Comparison of ENCODE assay signal across 19 cellular contexts in genomic region chr3:123396171-123397049, GRCh38. TPM values are rescaled to one million over a fixed set of nuclear protein-coding genes. Genes with fewer than 3 reads are reported as not detected.
DNase-seq lines count a peak whose midpoint lies in the region; ATAC-seq and TF ChIP-seq lines count a peak whose summit lies in the region.
"Had no signal": no experiment of that assay in that cellular context is flagged by ENCODE, and none has a peak within 500 bp of the region (broad histone marks: within the 10 kb centered on the region; RNA-seq: fewer than 3 reads in every experiment).

No MANE protein-coding gene starts in this region.

- no peak overlapping the region for H3K18ac ChIP-seq in mesendoderm (ENCODE audit: low read length)

- no peak overlapping the region for H4K5ac ChIP-seq in mesendoderm (ENCODE audit: low read length)

- H3K9me3 Mint-ChIP-seq in type B pancreatic cell, result no peaks in the 10 kb centered on the region
- no peaks in the 10 kb centered on the region for H3K9me3 Mint-ChIP-seq in stimulated activated naive B cell treated with anti-CD40 and anti-IgM and Interleukin-4, amounts not matched to agents 10 μg/mL and 1 μg/mL and 100 μg/mL, for 72 hours
- H3K9me3 Mint-ChIP-seq: mesothelial cell of epicardium had no signal

- no peaks in the 10 kb centered on the region for H3K79me1 ChIP-seq in mesendoderm (ENCODE audit: low read length)

- no peak overlapping the region for H3K4ac ChIP-seq in mesendoderm (ENCODE audit: low read depth, low read length)

- H3K4me2 ChIP-seq in mesendoderm (ENCODE audit: low read length), result no peak overlapping the region
- H3K4me2 ChIP-seq: KMS-11, smooth muscle cell had no signal

- no peak for DNase-seq in RWPE2 (ENCODE audit: low spot score)
- DNase-seq in type B pancreatic cell (ENCODE audit: extremely low spot score, unreplicated experiment), result no peak
- no peak for DNase-seq in stimulated activated naive B cell treated with anti-CD40 and anti-IgM and Interleukin-4, amounts not matched to agents 10 μg/mL and 1 μg/mL and 100 μg/mL, for 72 hours
- DNase-seq in NCI-H1417 (lab: John Stamatoyannopoulos, UW), result no peak
- DNase-seq in mesendoderm, result no peak
- DNase-seq: activated CD8-positive, alpha-beta memory T cell treated with anti-CD3 and anti-CD28 coated beads, Interleukin-2, amount 50 U/mL, for 4 hours; activated naive CD4-positive, alpha-beta T cell; brain microvascular endothelial cell; NCI-H82; stimulated activated naive CD8-positive, alpha-beta T cell treated with anti-CD3 and anti-CD28 coated beads, Interleukin-15, Interleukin-2, amounts not matched to agents 100 U/mL and 50 U/mL, for 24 hours; T-helper 2 cell had no signal

- H3K4me1 ChIP-seq in RWPE2 (ENCODE audit: insufficient read depth, poor library complexity, severe bottlenecking) (no peaks in the 10 kb centered on the region), muscle layer of colon (ENCODE audit: insufficient read depth, low read length) (peaks cover 77% of the 10 kb centered on the region), mesendoderm (ENCODE audit: control insufficient read depth, low read depth, low read length) (no peaks in the 10 kb centered on the region)

- H3K9ac ChIP-seq in muscle layer of colon (ENCODE audit: low read length), result no peak overlapping the region
- no peak overlapping the region for H3K9ac ChIP-seq in mesendoderm (ENCODE audit: low read length)
- H3K9ac ChIP-seq: KMS-11 had no signal

- H3K27ac Mint-ChIP-seq in type B pancreatic cell, result peak overlapping the region; percentile 55
- H3K27ac Mint-ChIP-seq in stimulated activated naive B cell treated with anti-CD40 and anti-IgM and Interleukin-4, amounts not matched to agents 10 μg/mL and 1 μg/mL and 100 μg/mL, for 72 hours, result no peak overlapping the region
- H3K27ac Mint-ChIP-seq: mesothelial cell of epicardium had no signal

- H3K27me3 Mint-ChIP-seq in type B pancreatic cell, result peaks cover 3% of the 10 kb centered on the region
- peaks cover 22 to 57% of the 10 kb centered on the region in 2 donors for H3K27me3 Mint-ChIP-seq in stimulated activated naive B cell treated with anti-CD40 and anti-IgM and Interleukin-4, amounts not matched to agents 10 μg/mL and 1 μg/mL and 100 μg/mL, for 72 hours

- H2AK5ac ChIP-seq in mesendoderm (ENCODE audit: low read length), result no peak overlapping the region

- H4K8ac ChIP-seq in mesendoderm (ENCODE audit: low read depth, low read length), result no peak overlapping the region

- H3K4me1 Mint-ChIP-seq in type B pancreatic cell (ENCODE audit: unreplicated experiment), result peaks cover 46% of the 10 kb centered on the region
- H3K4me1 Mint-ChIP-seq in stimulated activated naive B cell treated with anti-CD40 and anti-IgM and Interleukin-4, amounts not matched to agents 10 μg/mL and 1 μg/mL and 100 μg/mL, for 72 hours, result no peaks in the 10 kb centered on the region

- no peaks in the 10 kb centered on the region for H3K79me2 ChIP-seq in mesendoderm (ENCODE audit: control insufficient read depth, insufficient read depth, low read length)

- no peak overlapping the region for H3K23ac ChIP-seq in mesendoderm (ENCODE audit: low read length)

- TF ChIP-seq CTCF in RWPE2 (IDR thresholded peaks at IDR 0.05; ENCODE audit: poor library complexity, severe bottlenecking) (no peak), type B pancreatic cell (conservative IDR thresholded peaks at IDR 0.05) (no peak)

- no peaks in the 10 kb centered on the region for H3K36me3 Mint-ChIP-seq in type B pancreatic cell
- no peaks in the 10 kb centered on the region for H3K36me3 Mint-ChIP-seq in stimulated activated naive B cell treated with anti-CD40 and anti-IgM and Interleukin-4, amounts not matched to agents 10 μg/mL and 1 μg/mL and 100 μg/mL, for 72 hours
- H3K36me3 Mint-ChIP-seq: mesothelial cell of epicardium had no signal

- H2BK120ac ChIP-seq in mesendoderm (ENCODE audit: low read depth, low read length), result no peak overlapping the region

- H3K36me3 ChIP-seq in RWPE2 (ENCODE audit: low read depth) (no peaks in the 10 kb centered on the region), muscle layer of colon (ENCODE audit: insufficient read depth, low read length) (no peaks in the 10 kb centered on the region), mesendoderm (ENCODE audit: control insufficient read depth, insufficient read depth, low read length) (no peaks in the 10 kb centered on the region)
- H3K36me3 ChIP-seq: brain microvascular endothelial cell, neutrophil had no signal

- ATAC-seq in RWPE2 (ENCODE audit: low read depth) (peak; percentile 64), esophagus mucosa (peak; percentile 55)
- ATAC-seq in stimulated activated naive B cell treated with anti-CD40 and anti-IgM and Interleukin-4, amounts not matched to agents 10 μg/mL and 1 μg/mL and 100 μg/mL, for 72 hours (replicated peaks), result no peak
- ATAC-seq: stimulated activated naive CD8-positive, alpha-beta T cell treated with anti-CD3 and anti-CD28 coated beads, Interleukin-15, Interleukin-2, amounts not matched to agents 100 U/mL and 50 U/mL, for 24 hours had no signal

- no peak overlapping the region for H3K27ac ChIP-seq in RWPE2 (ENCODE audit: poor library complexity, severe bottlenecking)
- H3K27ac ChIP-seq in muscle layer of colon (ENCODE audit: low read depth, low read length), result peak overlapping the region; percentile 78
- no peak overlapping the region for H3K27ac ChIP-seq in mesendoderm (ENCODE audit: low read depth, low read length)
- H3K27ac ChIP-seq: brain microvascular endothelial cell, C4-2B, HL-60, KMS-11, neutrophil had no signal

- no peak overlapping the region for H2BK5ac ChIP-seq in mesendoderm (ENCODE audit: low read length)

- WGBS in mesendoderm (ENCODE audit: extremely low coverage, insufficient coverage, low lambda C conversion rate), result no CpG with 5 or more reads among the region's 8 CpGs

- H2BK15ac ChIP-seq in mesendoderm (replicated peaks; ENCODE audit: low read depth), result no peak overlapping the region

- no peaks in the 10 kb centered on the region for H3K9me3 ChIP-seq in RWPE2 (ENCODE audit: severe bottlenecking)
- no peaks in the 10 kb centered on the region for H3K9me3 ChIP-seq in muscle layer of colon (ENCODE audit: low read length)
- H3K9me3 ChIP-seq: neutrophil had no signal

- H3K27me3 ChIP-seq in RWPE2 (ENCODE audit: insufficient read depth, poor library complexity, severe bottlenecking), result peaks cover 4% of the 10 kb centered on the region
- no peaks in the 10 kb centered on the region for H3K27me3 ChIP-seq in muscle layer of colon (ENCODE audit: control insufficient read depth in 1 of 2, insufficient read depth in 2 of 2, low read length in 2 of 2)
- H3K27me3 ChIP-seq in mesendoderm (ENCODE audit: insufficient read depth, low read length, poor library complexity), result no peaks in the 10 kb centered on the region

- no peak overlapping the region for H3K4me3 ChIP-seq in RWPE2 (ENCODE audit: severe bottlenecking)
- H3K4me3 ChIP-seq in muscle layer of colon (ENCODE audit: low read depth in 1 of 2, low read length in 2 of 2), result no peak overlapping the region
- H3K4me3 ChIP-seq in mesendoderm (ENCODE audit: low read length), result no peak overlapping the region
- H3K4me3 ChIP-seq: smooth muscle cell had no signal

- H3K4me3 Mint-ChIP-seq in type B pancreatic cell, result peak overlapping the region; percentile 20
- no peak overlapping the region for H3K4me3 Mint-ChIP-seq in stimulated activated naive B cell treated with anti-CD40 and anti-IgM and Interleukin-4, amounts not matched to agents 10 μg/mL and 1 μg/mL and 100 μg/mL, for 72 hours
- H3K4me3 Mint-ChIP-seq: mesothelial cell of epicardium had no signal

- no peak overlapping the region for H3K56ac ChIP-seq in mesendoderm (ENCODE audit: low read length)

RNA-seq across cellular contexts. Expression of gene ADCY5, which starts 52.5 kb away (rescaled TPM):
- total RNA-seq in esophagus mucosa, result 2.7 TPM
- total RNA-seq in type B pancreatic cell (ENCODE audit: low replicate concordance), result 4.0 and 9.1 TPM in 2 replicates
- polyA plus RNA-seq in mesendoderm (2013, experiment 1 of 2), result 2.2 TPM
- polyA plus RNA-seq in mesendoderm (2013, experiment 2 of 2), result 2.3 TPM

Comparison
In these comparisons a context has a peak if more than half of its experiments do, and no peak if none do; other contexts are left out.
1. ATAC-seq: peak in RWPE2 (single experiment) and esophagus mucosa (single experiment); none in stimulated activated naive B cell treated with anti-CD40 and anti-IgM and Interleukin-4, amounts not matched to agents 10 μg/mL and 1 μg/mL and 100 μg/mL, for 72 hours (0 of 2).